In the genomic region with DNA sequence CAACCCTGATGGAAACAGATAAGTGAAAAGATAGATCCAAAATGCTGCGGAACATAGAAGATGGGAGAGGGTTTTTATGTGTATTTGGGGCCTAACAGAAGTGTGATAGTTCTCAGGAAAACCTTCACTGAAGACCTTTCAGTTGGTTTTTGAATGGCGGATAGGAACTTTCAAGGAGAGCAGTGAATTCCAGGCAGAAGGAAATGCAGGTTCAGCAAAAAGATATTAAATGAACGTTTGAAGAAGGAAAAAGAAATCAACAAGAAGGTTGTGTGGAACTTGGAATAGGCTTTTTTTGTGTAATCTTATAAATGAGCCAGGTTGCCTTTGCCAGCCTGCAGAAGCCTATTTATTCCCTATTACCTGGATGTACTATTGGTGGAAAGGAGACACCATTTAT, we compare ENCODE assay signal across 1 cellular context.
A peak's percentile ranks its signal among the peaks of the same experiment; 100 is the strongest.
TF ChIP-seq lines count a peak whose summit lies in the region.

No MANE protein-coding gene starts in this region.

TF ChIP-seq in HepG2, 621 proteins besides CTCF, POLR2A, EP300 and RAD21:
- TF ChIP-seq SIN3A (IDR thresholded peaks at IDR 0.05; ENCODE audit: borderline replicate concordance, low read depth, low read length): no peak
- peak; percentile 43 to 52 for TF ChIP-seq MAFK (conservative IDR thresholded peaks at IDR 0.05 in 1 of 2, IDR thresholded peaks at IDR 0.05 in 1 of 2; ENCODE audit: low read length in 2 of 2)
